ENCODE assay signal across 8 cellular contexts in genomic region chr6:167826230-167827061, GRCh38. TPM values are rescaled to one million over a fixed set of nuclear protein-coding genes. Genes with fewer than 3 reads are reported as not detected.
DNase-seq lines count a peak whose midpoint lies in the region; ATAC-seq and TF ChIP-seq lines count a peak whose summit lies in the region.

Gene AFDN (plus strand): TSS chr6:167826911. CDS start chr6:167827133, 222 bp downstream.

- H3K4me3 ChIP-seq in fibroblast of mammary gland (ENCODE audit: control insufficient read depth, low read depth, low read length) (peak within 1 kb of the TSS; percentile 79), subcutaneous abdominal adipose tissue (ENCODE audit: low read depth in 1 of 5, low read length in 5 of 5) (peak within 1 kb of the TSS; percentile 77 to 91 (median 82))

- DNase-seq in Ammon's horn (ENCODE audit: low spot score) = peak; percentile 81
- DNase-seq in activated T-helper 1 cell treated with anti-CD3 and anti-CD28 coated beads, Interleukin-2, amount 50 U/mL, for 16 hours (ENCODE audit: low read depth in 1 of 2, low spot score in 1 of 2) = peak; percentile 44 to 58
- no peak for DNase-seq in fibroblast of mammary gland (ENCODE audit: low read depth)
- no peak for DNase-seq in natural killer cell treated with Interleukin-12 subunit alpha and Interleukin-12 subunit beta and Interleukin-15 and Interleukin-18, amount 100 ng/mL, for 72 hours (ENCODE audit: low spot score)

- no peaks in the 10 kb centered on the region for H3K9me3 Mint-ChIP-seq in natural killer cell treated with Interleukin-12 subunit alpha and Interleukin-12 subunit beta and Interleukin-15 and Interleukin-18, amount 100 ng/mL, for 72 hours

- peaks cover 0 to 2% (median 0%) of the 10 kb centered on the region in 5 donors for H3K27me3 ChIP-seq in subcutaneous abdominal adipose tissue (ENCODE audit: control insufficient read depth in 5 of 5, insufficient read depth in 4 of 5, low read length in 5 of 5)

- peak within 1 kb of the TSS; percentile 14 to 54 for H3K27ac Mint-ChIP-seq in natural killer cell treated with Interleukin-12 subunit alpha and Interleukin-12 subunit beta and Interleukin-15 and Interleukin-18, amount 100 ng/mL, for 72 hours

- no peaks in the 10 kb centered on the region for H3K36me3 ChIP-seq in subcutaneous abdominal adipose tissue (ENCODE audit: control insufficient read depth in 5 of 5, insufficient read depth in 5 of 5, low read length in 5 of 5)

- no peaks in the 10 kb centered on the region for H3K9me3 ChIP-seq in subcutaneous abdominal adipose tissue (ENCODE audit: control insufficient read depth in 5 of 5, low read length in 5 of 5)

- peak within 1 kb of the TSS; percentile 81 for H3K27ac ChIP-seq in subcutaneous abdominal adipose tissue (ENCODE audit: low read depth, low read length)

- ATAC-seq in GM19043 (IDR thresholded peaks at IDR 0.05; ENCODE audit: low read depth, unreplicated experiment) = peak; percentile 56
- ATAC-seq in HG03159 (IDR thresholded peaks at IDR 0.05; ENCODE audit: unreplicated experiment) = peak; percentile 78
- peak; percentile 91 to 96 for ATAC-seq in natural killer cell treated with Interleukin-12 subunit alpha and Interleukin-12 subunit beta and Interleukin-15 and Interleukin-18, amount 100 ng/mL, for 72 hours

- peak within 1 kb of the TSS; percentile 43 to 77 (median 62) for H3K9ac ChIP-seq in subcutaneous abdominal adipose tissue (ENCODE audit: low read length in 5 of 5)

- peaks cover 12 to 14% of the 10 kb centered on the region in 2 donors for H3K4me1 Mint-ChIP-seq in natural killer cell treated with Interleukin-12 subunit alpha and Interleukin-12 subunit beta and Interleukin-15 and Interleukin-18, amount 100 ng/mL, for 72 hours (ENCODE audit: low read depth in 2 of 2)

- peaks cover 0 to 28% (median 25%) of the 10 kb centered on the region in 5 donors for H3K4me1 ChIP-seq in subcutaneous abdominal adipose tissue (ENCODE audit: control insufficient read depth in 5 of 5, insufficient read depth in 5 of 5, low read length in 5 of 5)

- TF ChIP-seq CTCF in fibroblast of mammary gland (conservative IDR thresholded peaks at IDR 0.05; ENCODE audit: control insufficient read depth, insufficient read depth, low read depth, low read length) = no peak

- H3K27me3 Mint-ChIP-seq in natural killer cell treated with Interleukin-12 subunit alpha and Interleukin-12 subunit beta and Interleukin-15 and Interleukin-18, amount 100 ng/mL, for 72 hours = peaks cover 34 to 39% of the 10 kb centered on the region in 2 donors

- peaks cover 6% of the 10 kb centered on the region for H3K36me3 Mint-ChIP-seq in natural killer cell treated with Interleukin-12 subunit alpha and Interleukin-12 subunit beta and Interleukin-15 and Interleukin-18, amount 100 ng/mL, for 72 hours

- peak within 1 kb of the TSS; percentile 84 for H3K4me3 Mint-ChIP-seq in natural killer cell treated with Interleukin-12 subunit alpha and Interleukin-12 subunit beta and Interleukin-15 and Interleukin-18, amount 100 ng/mL, for 72 hours

TF ChIP-seq in PFSK-1, 5 proteins besides CTCF, POLR2A, EP300 and RAD21:
- peak; percentile 23 for TF ChIP-seq FOXP2 (optimal IDR thresholded peaks at IDR 0.05; ENCODE audit: borderline replicate concordance, extremely low read depth, extremely low read length, insufficient read depth)
- TF ChIP-seq REST (IDR thresholded peaks at IDR 0.05; ENCODE audit: insufficient read depth in 1 of 2, low read depth in 2 of 2, low read length in 2 of 2) = no peak
- TF ChIP-seq SIN3A (IDR thresholded peaks at IDR 0.05; ENCODE audit: borderline replicate concordance, insufficient read depth, low read length) = no peak

RNA-seq across cellular contexts. Expression of gene AFDN, which starts in this region (rescaled TPM):
- polyA plus RNA-seq in PFSK-1 (2012; ENCODE audit: insufficient read length, low read depth) = 33.1 TPM
- total RNA-seq in natural killer cell treated with Interleukin-12 subunit alpha and Interleukin-12 subunit beta and Interleukin-15 and Interleukin-18, amount 100 ng/mL, for 72 hours = 10 to 100 TPM; 36.6 to 37.9 TPM

Comparison
In these comparisons a context has a peak if more than half of its experiments do, and no peak if none do; other contexts are left out.
1. DNase-seq: peak in Ammon's horn (single experiment) and activated T-helper 1 cell treated with anti-CD3 and anti-CD28 coated beads, Interleukin-2, amount 50 U/mL, for 16 hours (2 of 2); none in fibroblast of mammary gland (single experiment) and natural killer cell treated with Interleukin-12 subunit alpha and Interleukin-12 subunit beta and Interleukin-15 and Interleukin-18, amount 100 ng/mL, for 72 hours (single experiment).
2. Peak in every context shown above with its lines, with median percentiles within 50 percentile points of each other: ATAC-seq.